In the genomic region with DNA sequence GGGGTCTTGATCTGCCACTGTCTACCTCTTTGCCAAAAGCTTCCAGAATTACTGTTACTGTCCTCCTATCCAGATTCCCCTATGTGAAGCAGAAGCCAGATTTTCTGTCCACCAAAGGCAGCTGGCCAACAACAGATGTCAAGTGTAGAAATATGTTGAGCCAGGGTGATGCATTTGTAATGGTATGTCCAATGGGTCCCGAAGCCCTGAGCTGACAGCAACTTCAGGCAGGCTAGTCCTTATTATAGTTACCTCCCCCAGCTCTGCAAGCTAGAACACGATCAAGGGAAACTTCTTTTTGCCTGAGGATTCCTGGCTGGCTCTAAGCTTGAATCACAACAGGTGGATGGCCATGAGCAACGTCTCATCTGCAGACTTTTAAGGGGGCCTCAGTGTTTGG, we compare ENCODE assay signal across 2 cellular contexts.
TF ChIP-seq lines count a peak whose summit lies in the region.

No MANE protein-coding gene starts in this region.

TF ChIP-seq in SK-N-SH, 30 proteins besides CTCF, POLR2A, EP300 and RAD21:
- TF ChIP-seq GABPA (IDR thresholded peaks at IDR 0.05; ENCODE audit: low read depth) (no peak), TCF12 (IDR thresholded peaks at IDR 0.05) (peak; percentile 84), NFIC (IDR thresholded peaks at IDR 0.05; ENCODE audit: borderline replicate concordance) (peak; percentile 85), NRF1 (IDR thresholded peaks at IDR 0.05; ENCODE audit: low read depth, low read length) (no peak), YY1 (IDR thresholded peaks at IDR 0.05; ENCODE audit: low read depth) (no peak), POLR2AphosphoS5 (IDR thresholded peaks at IDR 0.05; ENCODE audit: low read depth, low read length) (peak; percentile 41; the same call in 1 of the 2 replicates), MXI1 (IDR thresholded peaks at IDR 0.05; ENCODE audit: low read depth, low read length) (no peak), FOXJ3 (CRISPR knock-in tag; IDR thresholded peaks at IDR 0.05) (no peak), RXRA (IDR thresholded peaks at IDR 0.05; ENCODE audit: borderline replicate concordance, low read depth) (peak; percentile 22; the same call in 1 of the 2 replicates), ELF1 (IDR thresholded peaks at IDR 0.05) (no peak), TEAD4 (IDR thresholded peaks at IDR 0.05; ENCODE audit: borderline replicate concordance, insufficient read depth) (peak; percentile 38; the same call in 1 of the 2 replicates), RFX5 (IDR thresholded peaks at IDR 0.05; ENCODE audit: low read length) (no peak), EZH2phosphoT487 (IDR thresholded peaks at IDR 0.05; ENCODE audit: borderline replicate concordance, low read depth) (no peak), MEF2A (IDR thresholded peaks at IDR 0.05; ENCODE audit: borderline replicate concordance, low read depth) (no peak), RCOR1 (IDR thresholded peaks at IDR 0.05; ENCODE audit: low read length) (no peak), FOSL2 (IDR thresholded peaks at IDR 0.05; ENCODE audit: borderline replicate concordance, low read depth) (peak; percentile 54; the same call in 1 of the 2 replicates), JUND (IDR thresholded peaks at IDR 0.05) (peak; percentile 59), SIN3A (IDR thresholded peaks at IDR 0.05; ENCODE audit: borderline replicate concordance, low read depth, low read length) (no peak)
- TF ChIP-seq, protein P1, sequence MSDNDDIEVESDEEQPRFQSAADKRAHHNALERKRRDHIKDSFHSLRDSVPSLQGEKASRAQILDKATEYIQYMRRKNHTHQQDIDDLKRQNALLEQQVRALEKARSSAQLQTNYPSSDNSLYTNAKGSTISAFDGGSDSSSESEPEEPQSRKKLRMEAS (IDR thresholded peaks at IDR 0.05; ENCODE audit: low read depth), result peak; percentile 60; the same call in 1 of the 2 replicates
- TF ChIP-seq, protein P2, sequence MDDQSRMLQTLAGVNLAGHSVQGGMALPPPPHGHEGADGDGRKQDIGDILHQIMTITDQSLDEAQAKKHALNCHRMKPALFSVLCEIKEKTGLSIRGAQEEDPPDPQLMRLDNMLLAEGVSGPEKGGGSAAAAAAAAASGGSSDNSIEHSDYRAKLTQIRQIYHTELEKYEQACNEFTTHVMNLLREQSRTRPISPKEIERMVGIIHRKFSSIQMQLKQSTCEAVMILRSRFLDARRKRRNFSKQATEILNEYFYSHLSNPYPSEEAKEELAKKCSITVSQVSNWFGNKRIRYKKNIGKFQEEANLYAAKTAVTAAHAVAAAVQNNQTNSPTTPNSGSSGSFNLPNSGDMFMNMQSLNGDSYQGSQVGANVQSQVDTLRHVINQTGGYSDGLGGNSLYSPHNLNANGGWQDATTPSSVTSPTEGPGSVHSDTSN (IDR thresholded peaks at IDR 0.05), result peak; percentile 80
- TF ChIP-seq, protein P3, sequence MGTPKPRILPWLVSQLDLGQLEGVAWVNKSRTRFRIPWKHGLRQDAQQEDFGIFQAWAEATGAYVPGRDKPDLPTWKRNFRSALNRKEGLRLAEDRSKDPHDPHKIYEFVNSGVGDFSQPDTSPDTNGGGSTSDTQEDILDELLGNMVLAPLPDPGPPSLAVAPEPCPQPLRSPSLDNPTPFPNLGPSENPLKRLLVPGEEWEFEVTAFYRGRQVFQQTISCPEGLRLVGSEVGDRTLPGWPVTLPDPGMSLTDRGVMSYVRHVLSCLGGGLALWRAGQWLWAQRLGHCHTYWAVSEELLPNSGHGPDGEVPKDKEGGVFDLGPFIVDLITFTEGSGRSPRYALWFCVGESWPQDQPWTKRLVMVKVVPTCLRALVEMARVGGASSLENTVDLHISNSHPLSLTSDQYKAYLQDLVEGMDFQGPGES (IDR thresholded peaks at IDR 0.05; ENCODE audit: low read depth, low read length), result no peak
- TF ChIP-seq, protein P4, sequence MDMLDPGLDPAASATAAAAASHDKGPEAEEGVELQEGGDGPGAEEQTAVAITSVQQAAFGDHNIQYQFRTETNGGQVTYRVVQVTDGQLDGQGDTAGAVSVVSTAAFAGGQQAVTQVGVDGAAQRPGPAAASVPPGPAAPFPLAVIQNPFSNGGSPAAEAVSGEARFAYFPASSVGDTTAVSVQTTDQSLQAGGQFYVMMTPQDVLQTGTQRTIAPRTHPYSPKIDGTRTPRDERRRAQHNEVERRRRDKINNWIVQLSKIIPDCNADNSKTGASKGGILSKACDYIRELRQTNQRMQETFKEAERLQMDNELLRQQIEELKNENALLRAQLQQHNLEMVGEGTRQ (IDR thresholded peaks at IDR 0.05; ENCODE audit: borderline replicate concordance, low read depth, low read length), result no peak
- TF ChIP-seq, protein P5, sequence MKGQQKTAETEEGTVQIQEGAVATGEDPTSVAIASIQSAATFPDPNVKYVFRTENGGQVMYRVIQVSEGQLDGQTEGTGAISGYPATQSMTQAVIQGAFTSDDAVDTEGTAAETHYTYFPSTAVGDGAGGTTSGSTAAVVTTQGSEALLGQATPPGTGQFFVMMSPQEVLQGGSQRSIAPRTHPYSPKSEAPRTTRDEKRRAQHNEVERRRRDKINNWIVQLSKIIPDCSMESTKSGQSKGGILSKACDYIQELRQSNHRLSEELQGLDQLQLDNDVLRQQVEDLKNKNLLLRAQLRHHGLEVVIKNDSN (IDR thresholded peaks at IDR 0.05; ENCODE audit: borderline replicate concordance, low read depth), result no peak
- TF ChIP-seq, protein P6, sequence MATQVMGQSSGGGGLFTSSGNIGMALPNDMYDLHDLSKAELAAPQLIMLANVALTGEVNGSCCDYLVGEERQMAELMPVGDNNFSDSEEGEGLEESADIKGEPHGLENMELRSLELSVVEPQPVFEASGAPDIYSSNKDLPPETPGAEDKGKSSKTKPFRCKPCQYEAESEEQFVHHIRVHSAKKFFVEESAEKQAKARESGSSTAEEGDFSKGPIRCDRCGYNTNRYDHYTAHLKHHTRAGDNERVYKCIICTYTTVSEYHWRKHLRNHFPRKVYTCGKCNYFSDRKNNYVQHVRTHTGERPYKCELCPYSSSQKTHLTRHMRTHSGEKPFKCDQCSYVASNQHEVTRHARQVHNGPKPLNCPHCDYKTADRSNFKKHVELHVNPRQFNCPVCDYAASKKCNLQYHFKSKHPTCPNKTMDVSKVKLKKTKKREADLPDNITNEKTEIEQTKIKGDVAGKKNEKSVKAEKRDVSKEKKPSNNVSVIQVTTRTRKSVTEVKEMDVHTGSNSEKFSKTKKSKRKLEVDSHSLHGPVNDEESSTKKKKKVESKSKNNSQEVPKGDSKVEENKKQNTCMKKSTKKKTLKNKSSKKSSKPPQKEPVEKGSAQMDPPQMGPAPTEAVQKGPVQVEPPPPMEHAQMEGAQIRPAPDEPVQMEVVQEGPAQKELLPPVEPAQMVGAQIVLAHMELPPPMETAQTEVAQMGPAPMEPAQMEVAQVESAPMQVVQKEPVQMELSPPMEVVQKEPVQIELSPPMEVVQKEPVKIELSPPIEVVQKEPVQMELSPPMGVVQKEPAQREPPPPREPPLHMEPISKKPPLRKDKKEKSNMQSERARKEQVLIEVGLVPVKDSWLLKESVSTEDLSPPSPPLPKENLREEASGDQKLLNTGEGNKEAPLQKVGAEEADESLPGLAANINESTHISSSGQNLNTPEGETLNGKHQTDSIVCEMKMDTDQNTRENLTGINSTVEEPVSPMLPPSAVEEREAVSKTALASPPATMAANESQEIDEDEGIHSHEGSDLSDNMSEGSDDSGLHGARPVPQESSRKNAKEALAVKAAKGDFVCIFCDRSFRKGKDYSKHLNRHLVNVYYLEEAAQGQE (IDR thresholded peaks at IDR 0.05; ENCODE audit: low read depth, low read length), result no peak

TF ChIP-seq in HepG2, 621 proteins besides CTCF, POLR2A, EP300 and RAD21:
- TF ChIP-seq PRMT3 (CRISPR knock-in tag; IDR thresholded peaks at IDR 0.05; ENCODE audit: borderline replicate concordance, low read depth) (no peak), ZNF547 (CRISPR knock-in tag; IDR thresholded peaks at IDR 0.05) (no peak), ATAD3A (CRISPR knock-in tag; IDR thresholded peaks at IDR 0.05) (no peak), SAP130 (CRISPR knock-in tag; IDR thresholded peaks at IDR 0.05; ENCODE audit: low read depth) (no peak)
- TF ChIP-seq, protein P7, sequence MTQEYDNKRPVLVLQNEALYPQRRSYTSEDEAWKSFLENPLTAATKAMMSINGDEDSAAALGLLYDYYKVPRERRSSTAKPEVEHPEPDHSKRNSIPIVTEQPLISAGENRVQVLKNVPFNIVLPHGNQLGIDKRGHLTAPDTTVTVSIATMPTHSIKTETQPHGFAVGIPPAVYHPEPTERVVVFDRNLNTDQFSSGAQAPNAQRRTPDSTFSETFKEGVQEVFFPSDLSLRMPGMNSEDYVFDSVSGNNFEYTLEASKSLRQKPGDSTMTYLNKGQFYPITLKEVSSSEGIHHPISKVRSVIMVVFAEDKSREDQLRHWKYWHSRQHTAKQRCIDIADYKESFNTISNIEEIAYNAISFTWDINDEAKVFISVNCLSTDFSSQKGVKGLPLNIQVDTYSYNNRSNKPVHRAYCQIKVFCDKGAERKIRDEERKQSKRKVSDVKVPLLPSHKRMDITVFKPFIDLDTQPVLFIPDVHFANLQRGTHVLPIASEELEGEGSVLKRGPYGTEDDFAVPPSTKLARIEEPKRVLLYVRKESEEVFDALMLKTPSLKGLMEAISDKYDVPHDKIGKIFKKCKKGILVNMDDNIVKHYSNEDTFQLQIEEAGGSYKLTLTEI (CRISPR knock-in tag; conservative IDR thresholded peaks at IDR 0.05), result no peak
- TF ChIP-seq, protein P8, sequence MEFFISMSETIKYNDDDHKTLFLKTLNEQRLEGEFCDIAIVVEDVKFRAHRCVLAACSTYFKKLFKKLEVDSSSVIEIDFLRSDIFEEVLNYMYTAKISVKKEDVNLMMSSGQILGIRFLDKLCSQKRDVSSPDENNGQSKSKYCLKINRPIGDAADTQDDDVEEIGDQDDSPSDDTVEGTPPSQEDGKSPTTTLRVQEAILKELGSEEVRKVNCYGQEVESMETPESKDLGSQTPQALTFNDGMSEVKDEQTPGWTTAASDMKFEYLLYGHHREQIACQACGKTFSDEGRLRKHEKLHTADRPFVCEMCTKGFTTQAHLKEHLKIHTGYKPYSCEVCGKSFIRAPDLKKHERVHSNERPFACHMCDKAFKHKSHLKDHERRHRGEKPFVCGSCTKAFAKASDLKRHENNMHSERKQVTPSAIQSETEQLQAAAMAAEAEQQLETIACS (CRISPR knock-in tag; IDR thresholded peaks at IDR 0.05), result no peak
- TF ChIP-seq, protein P9, sequence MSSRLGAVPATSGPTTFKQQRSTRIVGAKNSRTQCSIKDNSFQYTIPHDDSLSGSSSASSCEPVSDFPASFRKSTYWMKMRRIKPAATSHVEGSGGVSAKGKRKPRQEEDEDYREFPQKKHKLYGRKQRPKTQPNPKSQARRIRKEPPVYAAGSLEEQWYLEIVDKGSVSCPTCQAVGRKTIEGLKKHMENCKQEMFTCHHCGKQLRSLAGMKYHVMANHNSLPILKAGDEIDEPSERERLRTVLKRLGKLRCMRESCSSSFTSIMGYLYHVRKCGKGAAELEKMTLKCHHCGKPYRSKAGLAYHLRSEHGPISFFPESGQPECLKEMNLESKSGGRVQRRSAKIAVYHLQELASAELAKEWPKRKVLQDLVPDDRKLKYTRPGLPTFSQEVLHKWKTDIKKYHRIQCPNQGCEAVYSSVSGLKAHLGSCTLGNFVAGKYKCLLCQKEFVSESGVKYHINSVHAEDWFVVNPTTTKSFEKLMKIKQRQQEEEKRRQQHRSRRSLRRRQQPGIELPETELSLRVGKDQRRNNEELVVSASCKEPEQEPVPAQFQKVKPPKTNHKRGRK (CRISPR knock-in tag; IDR thresholded peaks at IDR 0.05), result no peak
- TF ChIP-seq, protein P10, sequence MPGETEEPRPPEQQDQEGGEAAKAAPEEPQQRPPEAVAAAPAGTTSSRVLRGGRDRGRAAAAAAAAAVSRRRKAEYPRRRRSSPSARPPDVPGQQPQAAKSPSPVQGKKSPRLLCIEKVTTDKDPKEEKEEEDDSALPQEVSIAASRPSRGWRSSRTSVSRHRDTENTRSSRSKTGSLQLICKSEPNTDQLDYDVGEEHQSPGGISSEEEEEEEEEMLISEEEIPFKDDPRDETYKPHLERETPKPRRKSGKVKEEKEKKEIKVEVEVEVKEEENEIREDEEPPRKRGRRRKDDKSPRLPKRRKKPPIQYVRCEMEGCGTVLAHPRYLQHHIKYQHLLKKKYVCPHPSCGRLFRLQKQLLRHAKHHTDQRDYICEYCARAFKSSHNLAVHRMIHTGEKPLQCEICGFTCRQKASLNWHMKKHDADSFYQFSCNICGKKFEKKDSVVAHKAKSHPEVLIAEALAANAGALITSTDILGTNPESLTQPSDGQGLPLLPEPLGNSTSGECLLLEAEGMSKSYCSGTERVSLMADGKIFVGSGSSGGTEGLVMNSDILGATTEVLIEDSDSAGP (CRISPR knock-in tag; IDR thresholded peaks at IDR 0.05; ENCODE audit: borderline replicate concordance), result no peak
